In the genomic region with DNA sequence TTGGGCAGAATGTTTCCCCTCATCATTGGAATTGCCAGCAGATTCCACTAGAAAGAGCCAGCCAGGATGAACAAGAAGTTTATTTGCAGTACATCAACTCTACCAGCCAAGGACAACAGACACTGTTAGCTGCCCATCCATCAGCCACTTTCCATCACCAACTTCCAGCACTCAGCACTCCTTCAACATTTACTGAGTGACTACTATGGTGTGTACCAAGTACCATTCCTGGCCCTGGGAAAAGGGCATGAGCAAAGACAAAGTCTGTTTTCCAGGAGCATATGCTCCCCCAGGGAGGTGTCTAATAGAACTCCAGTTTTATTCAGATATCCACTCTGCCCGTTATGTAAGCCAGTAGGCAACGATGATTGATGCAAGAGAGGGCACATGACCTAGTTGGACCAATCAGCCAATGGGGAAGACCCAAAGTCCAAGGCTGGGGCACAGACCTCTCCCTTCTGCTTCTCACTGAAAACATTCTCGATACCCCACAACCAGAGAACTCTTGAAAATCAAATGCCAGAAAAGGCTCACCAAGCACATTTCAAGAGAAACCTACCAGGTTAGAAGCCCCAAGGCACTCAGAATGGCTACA, we compare ENCODE assay signal across 17 cellular contexts. TPM values are rescaled to one million over a fixed set of nuclear protein-coding genes. Genes with fewer than 3 reads are reported as not detected.
DNase-seq lines count a peak whose midpoint lies in the region; ATAC-seq and TF ChIP-seq lines count a peak whose summit lies in the region.
"Had no signal": no experiment of that assay in that cellular context is flagged by ENCODE, and none has a peak within 500 bp of the region (broad histone marks: within the 10 kb centered on the region; RNA-seq: fewer than 3 reads in every experiment).

No MANE protein-coding gene starts in this region.

- H3K27ac Mint-ChIP-seq in CD4-positive, alpha-beta T cell: peak overlapping the region; percentile 82
- H3K27ac Mint-ChIP-seq in activated naive CD8-positive, alpha-beta T cell treated with anti-CD3 and anti-CD28 coated beads, Interleukin-2, amount 50 U/mL, for 24 hours: peak overlapping the region; percentile 21
- H3K27ac Mint-ChIP-seq in natural killer cell treated with Interleukin-12 subunit alpha and Interleukin-12 subunit beta and Interleukin-15 and Interleukin-18, amount 100 ng/mL, for 72 hours: peak overlapping the region; percentile 91 to 94

- no peaks in the 10 kb centered on the region for H3K9me3 ChIP-seq in CD4-positive, alpha-beta T cell (ENCODE audit: control insufficient read depth, low read length)
- H3K9me3 ChIP-seq in DND-41 (ENCODE audit: insufficient read depth, low read length, severe bottlenecking): no peaks in the 10 kb centered on the region
- H3K9me3 ChIP-seq: left lung, mucosa of descending colon, vagina had no signal

- peak overlapping the region; percentile 31; the same call in 1 of the 2 replicates for H3K4me2 ChIP-seq in DND-41 (ENCODE audit: insufficient read depth, low read length)

- no peak for ATAC-seq in CD4-positive, alpha-beta T cell (ENCODE audit: poor library complexity)
- ATAC-seq in DND-41 (ENCODE audit: insufficient read depth, low read depth): no peak
- ATAC-seq in activated naive CD8-positive, alpha-beta T cell treated with anti-CD3 and anti-CD28 coated beads, Interleukin-2, amount 50 U/mL, for 24 hours: no peak
- ATAC-seq in natural killer cell treated with Interleukin-12 subunit alpha and Interleukin-12 subunit beta and Interleukin-15 and Interleukin-18, amount 100 ng/mL, for 72 hours: no peak
- ATAC-seq in GM21723 (IDR thresholded peaks at IDR 0.05; ENCODE audit: unreplicated experiment): no peak
- ATAC-seq: left lung, mucosa of descending colon had no signal

- H3K36me3 Mint-ChIP-seq in CD4-positive, alpha-beta T cell (ENCODE audit: low read depth): peaks cover 6% of the 10 kb centered on the region
- peaks cover 9% of the 10 kb centered on the region for H3K36me3 Mint-ChIP-seq in activated naive CD8-positive, alpha-beta T cell treated with anti-CD3 and anti-CD28 coated beads, Interleukin-2, amount 50 U/mL, for 24 hours (ENCODE audit: low read depth)
- H3K36me3 Mint-ChIP-seq in natural killer cell treated with Interleukin-12 subunit alpha and Interleukin-12 subunit beta and Interleukin-15 and Interleukin-18, amount 100 ng/mL, for 72 hours: no peaks in the 10 kb centered on the region

- no peak overlapping the region for H3K27ac ChIP-seq in CD4-positive, alpha-beta T cell (ENCODE audit: low read depth, low read length)
- H3K27ac ChIP-seq in DND-41 (ENCODE audit: low read length): peak overlapping the region; percentile 72
- H3K27ac ChIP-seq: left lung, vagina had no signal

- intact Hi-C loops in CD4-positive, alpha-beta T cell (cut with DNase I, micrococcal nuclease): no loop called here

- H3K9me3 Mint-ChIP-seq in CD4-positive, alpha-beta T cell: no peaks in the 10 kb centered on the region
- no peaks in the 10 kb centered on the region for H3K9me3 Mint-ChIP-seq in activated naive CD8-positive, alpha-beta T cell treated with anti-CD3 and anti-CD28 coated beads, Interleukin-2, amount 50 U/mL, for 24 hours
- no peaks in the 10 kb centered on the region for H3K9me3 Mint-ChIP-seq in natural killer cell treated with Interleukin-12 subunit alpha and Interleukin-12 subunit beta and Interleukin-15 and Interleukin-18, amount 100 ng/mL, for 72 hours
- H3K9me3 Mint-ChIP-seq: activated T-helper 2 cell treated with anti-CD3 and anti-CD28 coated beads, Interferon-gamma antibody, Interleukin-2, Interleukin-4, amounts not matched to agents 10 μg/mL and 5 μg/mL and 100 μg/mL, durations not matched to agents 14 hours and 24 hours and 36 hours had no signal

- H2AFZ ChIP-seq in DND-41 (ENCODE audit: low read depth, low read length): no peak overlapping the region

- peaks cover 92% of the 10 kb centered on the region for H3K79me2 ChIP-seq in DND-41 (ENCODE audit: insufficient read depth, low read length)

- H3K4me1 ChIP-seq in DND-41 (ENCODE audit: insufficient read depth, low read length): peaks cover 96% of the 10 kb centered on the region

- H4K20me1 ChIP-seq in DND-41 (ENCODE audit: insufficient read depth, low read length): peaks cover 31% of the 10 kb centered on the region; the same call in 1 of the 2 replicates

- H3K4me3 Mint-ChIP-seq in CD4-positive, alpha-beta T cell: no peak overlapping the region
- no peak overlapping the region for H3K4me3 Mint-ChIP-seq in activated naive CD8-positive, alpha-beta T cell treated with anti-CD3 and anti-CD28 coated beads, Interleukin-2, amount 50 U/mL, for 24 hours
- no peak overlapping the region for H3K4me3 Mint-ChIP-seq in natural killer cell treated with Interleukin-12 subunit alpha and Interleukin-12 subunit beta and Interleukin-15 and Interleukin-18, amount 100 ng/mL, for 72 hours

- H3K9ac ChIP-seq in DND-41 (ENCODE audit: low read depth, low read length): peak overlapping the region; percentile 6

- POLR2A ChIA-PET in CD4-positive, alpha-beta T cell (lab: Charles Lee): interaction anchor here (1.6 kb wide), 1 partner anchor 8 kb away, joined by 10 read pairs; a partner anchor contains a TSS

- TF ChIP-seq CTCF in CD4-positive, alpha-beta T cell (IDR thresholded peaks at IDR 0.05): no peak
- TF ChIP-seq CTCF in DND-41 (IDR thresholded peaks at IDR 0.05; ENCODE audit: borderline replicate concordance, extremely low read depth, low read length, poor library complexity, severe bottlenecking): no peak

- no peaks in the 10 kb centered on the region for H3K27me3 Mint-ChIP-seq in CD4-positive, alpha-beta T cell
- H3K27me3 Mint-ChIP-seq in activated naive CD8-positive, alpha-beta T cell treated with anti-CD3 and anti-CD28 coated beads, Interleukin-2, amount 50 U/mL, for 24 hours: no peaks in the 10 kb centered on the region
- no peaks in the 10 kb centered on the region for H3K27me3 Mint-ChIP-seq in natural killer cell treated with Interleukin-12 subunit alpha and Interleukin-12 subunit beta and Interleukin-15 and Interleukin-18, amount 100 ng/mL, for 72 hours

- no peaks in the 10 kb centered on the region for H3K27me3 ChIP-seq in CD4-positive, alpha-beta T cell (ENCODE audit: control insufficient read depth, insufficient read depth, low read length)
- no peaks in the 10 kb centered on the region for H3K27me3 ChIP-seq in DND-41 (ENCODE audit: insufficient read depth, low read length, poor library complexity)
- H3K27me3 ChIP-seq: left lung, vagina had no signal

- H3K4me3 ChIP-seq in DND-41 (ENCODE audit: low read depth in 1 of 2, low read length in 2 of 2): no peak overlapping the region
- H3K4me3 ChIP-seq: left lung, mucosa of descending colon, vagina had no signal

- DNase-seq in CD4-positive, alpha-beta T cell: no peak
- DNase-seq in DND-41: no peak
- no peak for DNase-seq in activated naive CD8-positive, alpha-beta T cell treated with anti-CD3 and anti-CD28 coated beads, Interleukin-2, amount 50 U/mL, for 24 hours
- DNase-seq in natural killer cell treated with Interleukin-12 subunit alpha and Interleukin-12 subunit beta and Interleukin-15 and Interleukin-18, amount 100 ng/mL, for 72 hours (ENCODE audit: low spot score): no peak
- no peak for DNase-seq in cerebellum (ENCODE audit: low spot score)
- no peak for DNase-seq in mesenteric fat pad (ENCODE audit: low spot score)
- DNase-seq: activated CD4-positive, alpha-beta T cell treated with anti-CD3 and anti-CD28 coated beads, Interleukin-2, amount 50 U/mL, for 48 hours; central memory CD4-positive, alpha-beta T cell; effector CD8-positive, alpha-beta T cell; left lung; mucosa of descending colon; NCI-H1048; NCI-H2081 treated with DMSO at 0.1 percent for 48 hours; NCI-H510A had no signal

- peaks cover 48% of the 10 kb centered on the region for H3K36me3 ChIP-seq in DND-41 (ENCODE audit: insufficient read depth, low read length)
- H3K36me3 ChIP-seq: left lung, vagina had no signal

- CTCF ChIA-PET in CD4-positive, alpha-beta T cell (lab: Charles Lee): interaction anchor here (0.6 to 0.7 kb wide), 2 partner anchors 38 to 342 kb away, joined by 3 to 4 read pairs; no protein-coding TSS in a partner anchor

- H3K4me1 Mint-ChIP-seq in CD4-positive, alpha-beta T cell (ENCODE audit: low read depth): peaks cover 93% of the 10 kb centered on the region
- H3K4me1 Mint-ChIP-seq in activated naive CD8-positive, alpha-beta T cell treated with anti-CD3 and anti-CD28 coated beads, Interleukin-2, amount 50 U/mL, for 24 hours: peaks cover 70% of the 10 kb centered on the region
- peaks cover 84 to 85% of the 10 kb centered on the region in 2 donors for H3K4me1 Mint-ChIP-seq in natural killer cell treated with Interleukin-12 subunit alpha and Interleukin-12 subunit beta and Interleukin-15 and Interleukin-18, amount 100 ng/mL, for 72 hours (ENCODE audit: low read depth in 2 of 2)

RNA-seq across cellular contexts. Expression of a gene that starts 7.5 kb away (rescaled TPM):
- total RNA-seq in CD4-positive, alpha-beta T cell: 10 to 100 TPM; 15.2 to 15.5 TPM
- 10 to 100 TPM; 40.5 to 62.7 TPM for total RNA-seq in natural killer cell treated with Interleukin-12 subunit alpha and Interleukin-12 subunit beta and Interleukin-15 and Interleukin-18, amount 100 ng/mL, for 72 hours
- total RNA-seq in cerebellum (19.7 TPM), mesenteric fat pad (29.2 TPM)

RNA-seq across cellular contexts. Expression of a gene that starts 8.3 kb away (rescaled TPM):
- total RNA-seq in CD4-positive, alpha-beta T cell: 10 to 100 TPM; 10.7 to 11.3 TPM
- 10 to 100 TPM; 14.3 to 21.3 TPM for total RNA-seq in natural killer cell treated with Interleukin-12 subunit alpha and Interleukin-12 subunit beta and Interleukin-15 and Interleukin-18, amount 100 ng/mL, for 72 hours
- total RNA-seq in cerebellum: 6.6 TPM
- total RNA-seq in mesenteric fat pad: 25.8 TPM

RNA-seq across cellular contexts. Expression of a gene that starts 23.5 kb away (rescaled TPM):
- 10 to 100 TPM; 30.2 to 32.6 TPM for total RNA-seq in CD4-positive, alpha-beta T cell
- total RNA-seq in natural killer cell treated with Interleukin-12 subunit alpha and Interleukin-12 subunit beta and Interleukin-15 and Interleukin-18, amount 100 ng/mL, for 72 hours: 10 to 100 TPM; 27.6 to 36.8 TPM
- total RNA-seq in cerebellum (42.0 TPM), mesenteric fat pad (26.3 TPM)

RNA-seq across cellular contexts. Expression of a gene that starts 55.0 kb away (rescaled TPM):
- total RNA-seq in CD4-positive, alpha-beta T cell: 10 to 100 TPM; 68.5 to 77.4 TPM
- 100 to 1,000 TPM; 104 to 109 TPM for total RNA-seq in natural killer cell treated with Interleukin-12 subunit alpha and Interleukin-12 subunit beta and Interleukin-15 and Interleukin-18, amount 100 ng/mL, for 72 hours
- total RNA-seq in cerebellum (16.3 TPM), mesenteric fat pad (55.4 TPM)

RNA-seq across cellular contexts. Expression of a gene that starts 55.7 kb away (rescaled TPM):
- under 1 TPM; 0.75 to 0.82 TPM for total RNA-seq in CD4-positive, alpha-beta T cell
- 100 to 1,000 TPM in 1 of 2 donors, 10 to 100 TPM in 1; 57.8 to 137 TPM for total RNA-seq in natural killer cell treated with Interleukin-12 subunit alpha and Interleukin-12 subunit beta and Interleukin-15 and Interleukin-18, amount 100 ng/mL, for 72 hours
- total RNA-seq in cerebellum (7.4 TPM), mesenteric fat pad (not detected)

Comparison
In these comparisons a context has a peak if more than half of its experiments do, and no peak if none do; other contexts are left out.
1. H3K27ac Mint-ChIP-seq: peak in every context shown above with its lines; median percentile 92 in natural killer cell treated with Interleukin-12 subunit alpha and Interleukin-12 subunit beta and Interleukin-15 and Interleukin-18, amount 100 ng/mL, for 72 hours; 82 in CD4-positive, alpha-beta T cell; 21 in activated naive CD8-positive, alpha-beta T cell treated with anti-CD3 and anti-CD28 coated beads, Interleukin-2, amount 50 U/mL, for 24 hours.